22 cellular contexts compared by ENCODE assay signal in the genomic region with DNA sequence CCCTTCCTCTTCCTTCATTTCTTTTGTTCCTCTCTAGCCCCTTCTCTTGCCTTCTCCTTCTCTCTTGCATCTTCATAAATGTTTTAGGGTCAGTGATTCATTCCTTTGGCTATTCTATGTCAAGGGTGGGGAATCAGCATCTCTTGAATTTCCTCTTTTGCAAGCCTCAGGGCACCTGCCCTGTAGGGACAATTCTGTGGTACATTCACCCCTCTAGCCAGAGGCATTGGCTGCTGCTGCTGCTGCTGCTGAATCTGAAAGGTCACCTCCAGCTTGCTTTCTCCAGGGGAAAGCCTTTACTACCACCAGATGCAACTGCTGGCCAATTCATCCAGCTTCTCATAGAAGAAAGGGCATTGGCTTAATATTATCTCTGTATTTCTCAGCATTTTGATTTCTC.
DNase-seq lines count a peak whose midpoint lies in the region; ATAC-seq and TF ChIP-seq lines count a peak whose summit lies in the region.
"Had no signal": no experiment of that assay in that cellular context is flagged by ENCODE, and none has a peak within 500 bp of the region (broad histone marks: within the 10 kb centered on the region; RNA-seq: fewer than 3 reads in every experiment).

No MANE protein-coding gene starts in this region.

- no peaks in the 10 kb centered on the region for H3K79me2 ChIP-seq in mammary epithelial cell (ENCODE audit: insufficient read depth, low read length)
- H3K79me2 ChIP-seq: hepatocyte had no signal

- H3K36me3 ChIP-seq in mammary epithelial cell (ENCODE audit: insufficient read depth, low read length), result no peaks in the 10 kb centered on the region
- H3K36me3 ChIP-seq: ascending aorta, left ventricle myocardium inferior, tibial nerve had no signal

- no peak for ATAC-seq in T-helper 17 cell

- TF ChIP-seq POLR2A in erythroblast (IDR thresholded peaks at IDR 0.05; ENCODE audit: low read length), result no peak

- H2AFZ ChIP-seq in mammary epithelial cell (ENCODE audit: low read depth, low read length), result no peak overlapping the region
- H2AFZ ChIP-seq: hepatocyte had no signal

- no peaks in the 10 kb centered on the region for H4K20me1 ChIP-seq in mammary epithelial cell (ENCODE audit: insufficient read depth, low read length)

- dilution Hi-C loops in mammary epithelial cell (cut with HindIII; ENCODE audit: low sequenced_read_pairs), result no loop called here

- in situ Hi-C loops in mammary epithelial cell (cut with MboI; ENCODE audit: low sequenced_read_pairs in 2 of 2), result no loop called here

- TF ChIP-seq CTCF in osteocyte (IDR thresholded peaks at IDR 0.05) (no peak), mammary epithelial cell (conservative IDR thresholded peaks at IDR 0.05 in 1 of 2, IDR thresholded peaks at IDR 0.05 in 1 of 2; ENCODE audit: extremely low read depth in 1 of 2, insufficient read depth in 1 of 2, low read depth in 1 of 2, low read length in 2 of 2) (no peak), GM10248 (IDR thresholded peaks at IDR 0.05; ENCODE audit: control extremely low read depth, extremely low read depth, low read depth, missing control alignments) (no peak)

- no peak overlapping the region for H3K4me3 ChIP-seq in mammary epithelial cell (replicated peaks in 1 of 3; ENCODE audit: insufficient read depth in 1 of 3, low read depth in 2 of 3, low read length in 3 of 3)
- H3K4me3 ChIP-seq: ascending aorta, hepatocyte, left ventricle myocardium inferior, tibial nerve had no signal

- H3K4me3 Mint-ChIP-seq in T-helper 17 cell, result no peak overlapping the region
- no peak overlapping the region for H3K4me3 Mint-ChIP-seq in osteocyte (ENCODE audit: unreplicated experiment)
- H3K4me3 Mint-ChIP-seq: activated naive CD8-positive, alpha-beta T cell; CD8-positive, alpha-beta memory T cell had no signal

- H3K27ac Mint-ChIP-seq in T-helper 17 cell (peak overlapping the region; percentile 2), osteocyte (ENCODE audit: unreplicated experiment) (peak overlapping the region; percentile 68)
- H3K27ac Mint-ChIP-seq: activated naive CD8-positive, alpha-beta T cell; progenitor cell of endocrine pancreas had no signal

- peak; percentile 46 for DNase-seq in ELR (ENCODE audit: low read depth)
- peak; percentile 13 for DNase-seq in LHCN-M2 (ENCODE audit: low read depth)
- no peak for DNase-seq in T-helper 17 cell
- DNase-seq in osteocyte (ENCODE audit: extremely low spot score, unreplicated experiment), result no peak
- DNase-seq in mammary epithelial cell, result no peak
- no peak for DNase-seq in erythroblast (lab: John Stamatoyannopoulos, UW)
- no peak for DNase-seq in GM10248 (ENCODE audit: extremely low spot score)
- DNase-seq: CD8-positive, alpha-beta memory T cell; central memory CD4-positive, alpha-beta T cell; DMS153; foreskin fibroblast; left ventricle myocardium inferior; NCI-H1436; NCI-H526 treated with DMSO at 0.1 percent for 48 hours; Right ventricle myocardium superior; stimulated activated CD4-positive, alpha-beta T cell treated with anti-CD3 and anti-CD28 coated beads, Interleukin-1b, Interleukin-23, amount 100 ng/mL, for 48 hours; stimulated activated naive CD4-positive, alpha-beta T cell had no signal

- no peaks in the 10 kb centered on the region for H3K27me3 Mint-ChIP-seq in T-helper 17 cell
- H3K27me3 Mint-ChIP-seq in osteocyte (ENCODE audit: unreplicated experiment), result no peaks in the 10 kb centered on the region
- H3K27me3 Mint-ChIP-seq: activated naive CD8-positive, alpha-beta T cell; CD8-positive, alpha-beta memory T cell had no signal

- no peaks in the 10 kb centered on the region for H3K27me3 ChIP-seq in mammary epithelial cell (ENCODE audit: insufficient read depth, low read length)
- H3K27me3 ChIP-seq: ascending aorta, hepatocyte, tibial nerve had no signal

- H3K9me3 ChIP-seq in T-helper 17 cell (ENCODE audit: control insufficient read depth, low read length, poor library complexity, severe bottlenecking) (no peaks in the 10 kb centered on the region), mammary epithelial cell (replicated peaks; ENCODE audit: insufficient read depth, low read length) (no peaks in the 10 kb centered on the region)
- H3K9me3 ChIP-seq: ascending aorta, left ventricle myocardium inferior, tibial nerve had no signal

- POLR2A ChIA-PET in GM10248 (lab: Yijun Ruan, JAX), result no interaction called here

- H3K4me1 ChIP-seq in mammary epithelial cell (ENCODE audit: insufficient read depth, low read length), result peaks cover 5% of the 10 kb centered on the region
- H3K4me1 ChIP-seq: ascending aorta, left ventricle myocardium inferior, tibial nerve had no signal

- H3K4me2 ChIP-seq in mammary epithelial cell (ENCODE audit: insufficient read depth, low read depth, low read length), result no peak overlapping the region
- H3K4me2 ChIP-seq: hepatocyte had no signal

- no peak overlapping the region for H3K27ac ChIP-seq in mammary epithelial cell (ENCODE audit: insufficient read depth, low read depth, low read length)
- H3K27ac ChIP-seq: ascending aorta, hepatocyte, left ventricle myocardium inferior, tibial nerve had no signal

- peaks cover 18% of the 10 kb centered on the region for H3K4me1 Mint-ChIP-seq in T-helper 17 cell
- H3K4me1 Mint-ChIP-seq in osteocyte (ENCODE audit: unreplicated experiment), result peaks cover 21% of the 10 kb centered on the region

- no peak overlapping the region for H3K9ac ChIP-seq in mammary epithelial cell (ENCODE audit: insufficient read depth, low read length)

- H3K36me3 Mint-ChIP-seq in T-helper 17 cell (ENCODE audit: low read depth), result peaks cover 8% of the 10 kb centered on the region
- H3K36me3 Mint-ChIP-seq in osteocyte (ENCODE audit: unreplicated experiment), result no peaks in the 10 kb centered on the region

- H3K9me3 Mint-ChIP-seq in osteocyte (ENCODE audit: unreplicated experiment), result no peaks in the 10 kb centered on the region
- H3K9me3 Mint-ChIP-seq: CD8-positive, alpha-beta memory T cell had no signal

- BruUV-seq in mammary epithelial cell (replicated peaks; lab: Mats Ljungman, UMichigan), result no TSS peak

- intact Hi-C loops in mammary epithelial cell (cut with micrococcal nuclease), result no loop called here

- CTCF ChIA-PET in mammary epithelial cell (lab: Charles Lee; ENCODE audit: low non-redundant PET) (no interaction called here), GM10248 (lab: Yijun Ruan, JAX) (interaction anchor here (0.8 to 1.3 kb wide), 4 partner anchors 11 to 43 kb away, joined by 3 to 5 read pairs (median 3); no protein-coding TSS in a partner anchor)

Comparison
In these comparisons a context has a peak if more than half of its experiments do, and no peak if none do; other contexts are left out.
1. DNase-seq: peak in ELR (single experiment) and LHCN-M2 (single experiment); none in T-helper 17 cell (0 of 3), osteocyte (single experiment), mammary epithelial cell (single experiment), erythroblast (0 of 2) and GM10248 (single experiment).